In genomic region chr11:19903620-19904069, GRCh38 we compare ENCODE assay signal across 8 cellular contexts.
DNase-seq lines count a peak whose midpoint lies in the region; ATAC-seq, FAIRE-seq and TF ChIP-seq lines count a peak whose summit lies in the region.

No MANE protein-coding gene starts in this region.

- FAIRE-seq in A549 (lab: Jason Lieb, UNC) = no peak
- FAIRE-seq in small intestine (lab: Jason Lieb, UNC) = no peak

- H3K27ac ChIP-seq in A549 (no peak overlapping the region), RWPE2 (ENCODE audit: poor library complexity, severe bottlenecking) (no peak overlapping the region), small intestine (ENCODE audit: low read depth in 1 of 2, low read length in 1 of 2) (no peak overlapping the region)

- no peak overlapping the region for H3K4me2 ChIP-seq in A549

- H3K36me3 ChIP-seq in MG63 = peaks cover 89% of the 10 kb centered on the region
- no peaks in the 10 kb centered on the region for H3K36me3 ChIP-seq in RWPE2 (ENCODE audit: low read depth)
- peaks cover 0 to 3% of the 10 kb centered on the region in 2 donors for H3K36me3 ChIP-seq in small intestine (ENCODE audit: control insufficient read depth in 2 of 2, insufficient read depth in 2 of 2, low read length in 2 of 2)

- no peaks in the 10 kb centered on the region for H3K27me3 ChIP-seq in MG63
- no peaks in the 10 kb centered on the region for H3K27me3 ChIP-seq in RWPE2 (ENCODE audit: insufficient read depth, poor library complexity, severe bottlenecking)
- H3K27me3 ChIP-seq in small intestine (ENCODE audit: control insufficient read depth in 2 of 2, insufficient read depth in 2 of 2, low read length in 2 of 2) = no peaks in the 10 kb centered on the region

- H3K4me1 ChIP-seq in A549 = no peaks in the 10 kb centered on the region
- no peaks in the 10 kb centered on the region for H3K4me1 ChIP-seq in RWPE2 (ENCODE audit: insufficient read depth, poor library complexity, severe bottlenecking)
- no peaks in the 10 kb centered on the region for H3K4me1 ChIP-seq in small intestine (ENCODE audit: control insufficient read depth in 2 of 2, insufficient read depth in 1 of 2, low read depth in 1 of 2, low read length in 1 of 2)

- no peaks in the 10 kb centered on the region for H3K9me3 ChIP-seq in A549
- H3K9me3 ChIP-seq in MG63 = no peaks in the 10 kb centered on the region
- H3K9me3 ChIP-seq in RWPE2 (ENCODE audit: severe bottlenecking) = no peaks in the 10 kb centered on the region
- H3K9me3 ChIP-seq in small intestine (ENCODE audit: control insufficient read depth, low read depth) = no peaks in the 10 kb centered on the region

- TF ChIP-seq RAD21 in A549 (conservative IDR thresholded peaks at IDR 0.05 in 1 of 2, IDR thresholded peaks at IDR 0.05 in 1 of 2) = peak; percentile 92 to 95

- peak; percentile 92 for TF ChIP-seq CTCF in A549 (IDR thresholded peaks at IDR 0.05)
- TF ChIP-seq CTCF in GM12874 (IDR thresholded peaks at IDR 0.05; ENCODE audit: insufficient read depth, low read depth, low read length) = peak; percentile 67
- TF ChIP-seq CTCF in RWPE2 (IDR thresholded peaks at IDR 0.05; ENCODE audit: poor library complexity, severe bottlenecking) = peak; percentile 92

- TF ChIP-seq EP300 in A549 (IDR thresholded peaks at IDR 0.05) = no peak

- CTCF ChIA-PET in A549 (lab: Yijun Ruan, JAX) = interaction anchor here (0.6 to 10.2 kb wide), 69 partner anchors 8 to 833 kb away, joined by 3 to 191 read pairs (median 5); no protein-coding TSS in a partner anchor

- no peak for TF ChIP-seq POLR2A in A549 (IDR thresholded peaks at IDR 0.05; ENCODE audit: low read length)

- WGBS in A549 (ENCODE audit: missing lambda C conversion rate) = 67% methylated on average over 1 of the region's 1 CpG
- 27 to 48% (median 46%) methylated on average over 1 of the region's 1 CpG for WGBS in small intestine, 3 donors

- ATAC-seq in A549 (peak; percentile 80 to 93; a peak in 5 of 6 replicates), RWPE2 (ENCODE audit: low read depth) (peak; percentile 81; the same call in 2 of the 3 replicates), HG03342 (IDR thresholded peaks at IDR 0.05; ENCODE audit: unreplicated experiment) (no peak)

- POLR2A ChIA-PET in A549 (lab: Yijun Ruan, JAX) = interaction anchor here (0.6 kb wide), 1 partner anchor 229 kb away, joined by 3 read pairs; no protein-coding TSS in a partner anchor

- H3K4me3 ChIP-seq in A549 (no peak overlapping the region), MG63 (no peak overlapping the region), RWPE2 (ENCODE audit: severe bottlenecking) (no peak overlapping the region), small intestine (ENCODE audit: low read depth in 1 of 2, low read length in 2 of 2) (no peak overlapping the region)

- peak; percentile 52 to 75 for DNase-seq in A549 (ENCODE audit: low read depth in 1 of 2, low spot score in 1 of 2)
- peak; percentile 55 for DNase-seq in MG63
- DNase-seq in RWPE2 (ENCODE audit: low spot score) = no peak
- DNase-seq in anterior cingulate cortex (lab: John Stamatoyannopoulos, UW) = peak in 52 of 58 donors; percentile 22 to 84 (median 62)
- DNase-seq in hippocampal formation (lab: John Stamatoyannopoulos, UW) = peak; percentile 64 to 68
- DNase-seq in small intestine = peak; percentile 79

TF ChIP-seq in A549, 52 proteins besides CTCF, POLR2A, EP300 and RAD21:
- TF ChIP-seq SMC3 (IDR thresholded peaks at IDR 0.05) (peak; percentile 88), BCL3 (IDR thresholded peaks at IDR 0.05) (no peak)
